In the genomic region with DNA sequence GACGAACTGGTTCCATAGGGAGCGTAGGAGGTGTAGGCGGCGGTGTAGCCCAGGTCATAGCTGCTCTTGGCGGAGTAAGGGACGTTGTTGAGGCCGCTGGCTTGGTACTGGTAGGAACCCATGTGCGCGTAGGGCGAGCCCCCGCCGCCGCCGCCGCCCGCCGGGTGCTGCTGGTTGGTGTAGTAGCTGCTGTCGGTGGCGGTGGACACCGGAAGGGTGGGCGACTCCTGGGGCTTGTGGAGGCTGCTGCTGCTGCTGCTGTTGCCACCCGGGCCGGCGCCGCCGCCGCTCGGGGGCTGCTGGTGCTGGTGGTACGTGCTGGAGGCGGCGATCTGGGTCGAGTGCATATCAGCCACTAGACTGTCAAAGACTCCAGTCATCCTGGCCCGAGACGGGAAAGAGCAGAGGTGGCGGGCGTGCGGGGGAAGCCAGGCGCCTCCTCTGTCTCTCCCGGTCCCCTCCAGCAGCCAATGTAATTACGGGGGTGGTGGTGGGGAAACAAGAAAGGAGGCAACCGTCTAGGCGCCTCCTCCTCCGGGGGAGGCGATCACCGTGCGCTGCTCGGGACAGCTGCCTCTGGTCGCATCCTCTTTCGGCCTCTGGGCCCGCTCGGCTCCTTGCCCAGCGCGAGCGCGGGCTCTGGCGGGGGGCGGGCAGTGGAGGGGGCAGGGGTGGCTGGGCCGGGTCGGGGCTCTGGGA, we compare ENCODE assay signal across 8 cellular contexts. TPM values are rescaled to one million over a fixed set of nuclear protein-coding genes. Genes with fewer than 3 reads are reported as not detected.
DNase-seq lines count a peak whose midpoint lies in the region; ATAC-seq and TF ChIP-seq lines count a peak whose summit lies in the region.

No MANE protein-coding gene starts in this region.

- no peak for TF ChIP-seq CTCF in Calu3 (IDR thresholded peaks at IDR 0.05; ENCODE audit: unreplicated experiment)
- TF ChIP-seq CTCF in PC-9 (conservative IDR thresholded peaks at IDR 0.05) = no peak
- no peak for TF ChIP-seq CTCF in MCF 10A (IDR thresholded peaks at IDR 0.05; ENCODE audit: unreplicated experiment)

- CTCF ChIA-PET in Calu3 (lab: Charles Lee) = interaction anchor here (0.6 to 1.2 kb wide), 4 partner anchors 14 to 398 kb away, joined by 3 to 5 read pairs (median 4); no protein-coding TSS in a partner anchor
- CTCF ChIA-PET in PC-9 (lab: Charles Lee) = interaction anchor here (0.6 to 2.6 kb wide), 8 partner anchors 20 to 650 kb away, joined by 3 to 10 read pairs (median 5); no protein-coding TSS in a partner anchor
- CTCF ChIA-PET in MCF 10A (lab: Yijun Ruan, JAX) = interaction anchor here (0.6 to 4.6 kb wide), 18 partner anchors 12 to 529 kb away, joined by 3 to 36 read pairs (median 3); no protein-coding TSS in a partner anchor

- H3K4me3 Mint-ChIP-seq in Calu3 (ENCODE audit: low read depth, unreplicated experiment) (peak overlapping the region; percentile 98), MCF 10A (ENCODE audit: unreplicated experiment) (peak overlapping the region; percentile 92)

- H3K4me1 ChIP-seq in PC-9 (replicated peaks; ENCODE audit: insufficient read depth) (peaks cover 38% of the 10 kb centered on the region), thymus (ENCODE audit: control insufficient read depth, insufficient read depth, low read length) (peaks cover 33% of the 10 kb centered on the region)

- BruUV-seq in Calu3 (replicated peaks; lab: Mats Ljungman, UMichigan) = no TSS peak
- BruUV-seq in PC-9 (replicated peaks; lab: Mats Ljungman, UMichigan) = no TSS peak
- no TSS peak for BruUV-seq in MCF 10A (replicated peaks; lab: Mats Ljungman, UMichigan)

- H3K36me3 Mint-ChIP-seq in Calu3 (ENCODE audit: insufficient read depth, unreplicated experiment) = peaks cover 24% of the 10 kb centered on the region
- no peaks in the 10 kb centered on the region for H3K36me3 Mint-ChIP-seq in MCF 10A (ENCODE audit: insufficient read depth, unreplicated experiment)

- WGBS in thymus = under 1% methylated on average over 59 of the region's 59 CpGs

- no peaks in the 10 kb centered on the region for H4K20me1 ChIP-seq in PC-9 (ENCODE audit: insufficient read depth)

- DNase-seq in Calu3 = peak; percentile 30
- DNase-seq in PC-9 = no peak
- DNase-seq in MCF 10A (ENCODE audit: unreplicated experiment) = peak; percentile 75
- no peak for DNase-seq in left colon
- no peak for DNase-seq in NCI-H774 (lab: John Stamatoyannopoulos, UW)

- peaks cover 65% of the 10 kb centered on the region for H3K27me3 Mint-ChIP-seq in Calu3 (ENCODE audit: unreplicated experiment)
- no peaks in the 10 kb centered on the region for H3K27me3 Mint-ChIP-seq in MCF 10A (ENCODE audit: insufficient read depth, unreplicated experiment)

- H3K27ac Mint-ChIP-seq in Calu3 (ENCODE audit: unreplicated experiment) = peak overlapping the region; percentile 83
- H3K27ac Mint-ChIP-seq in MCF 10A (ENCODE audit: low read depth, unreplicated experiment) = peak overlapping the region; percentile 88

- no peak overlapping the region for H3K27ac ChIP-seq in PC-9
- H3K27ac ChIP-seq in thymus (ENCODE audit: low read depth) = no peak overlapping the region

- ATAC-seq in GM19025 (IDR thresholded peaks at IDR 0.05; ENCODE audit: low read depth, unreplicated experiment) = peak; percentile 27
- ATAC-seq in HG03135 (IDR thresholded peaks at IDR 0.05; ENCODE audit: unreplicated experiment) = peak; percentile 40
- ATAC-seq in left colon = peak; percentile 38

- no peaks in the 10 kb centered on the region for H3K9me3 ChIP-seq in PC-9 (ENCODE audit: insufficient read depth, low read depth)
- H3K9me3 ChIP-seq in thymus (ENCODE audit: control insufficient read depth) = peaks cover 1% of the 10 kb centered on the region

- peak overlapping the region; percentile 97 for H2AFZ ChIP-seq in PC-9

- intact Hi-C loops in Calu3 (cut with micrococcal nuclease; ENCODE audit: unreplicated experiment) (loop anchor here (5.0 to 10.0 kb wide), 4 partner anchors 98 to 530 kb away; partner anchors contain the start of gene HAT1), PC-9 (cut with micrococcal nuclease; ENCODE audit: unreplicated experiment) (loop anchor here (1.0 to 10.0 kb wide), 8 partner anchors 103 to 1174 kb away; partner anchors contain the start of genes DCAF17, GORASP2, HAT1 and METAP1D), MCF 10A (cut with micrococcal nuclease) (loop anchor here (1.0 to 10.0 kb wide), 6 partner anchors 104 to 504 kb away; partner anchors contain the start of genes METAP1D and SLC25A12), left colon (cut with DNase I, micrococcal nuclease) (no loop called here)

- H3K9me2 ChIP-seq in PC-9 (ENCODE audit: insufficient read depth) = no peaks in the 10 kb centered on the region

- H3K79me2 ChIP-seq in PC-9 (ENCODE audit: low read depth) = no peaks in the 10 kb centered on the region

- no peaks in the 10 kb centered on the region for H3K9me3 Mint-ChIP-seq in Calu3 (ENCODE audit: low read depth, unreplicated experiment)
- no peaks in the 10 kb centered on the region for H3K9me3 Mint-ChIP-seq in MCF 10A (ENCODE audit: unreplicated experiment)

- H3K4me1 Mint-ChIP-seq in Calu3 (ENCODE audit: low read depth, unreplicated experiment) (peaks cover 39% of the 10 kb centered on the region), MCF 10A (ENCODE audit: insufficient read depth, unreplicated experiment) (peaks cover 16% of the 10 kb centered on the region)

- H3K36me3 ChIP-seq in PC-9 (ENCODE audit: low read depth) (no peaks in the 10 kb centered on the region), thymus (ENCODE audit: control insufficient read depth, insufficient read depth) (no peaks in the 10 kb centered on the region)

- peak overlapping the region; percentile 83 for H3K4me2 ChIP-seq in PC-9

- H3K27me3 ChIP-seq in PC-9 (ENCODE audit: insufficient read depth, low read depth) (no peaks in the 10 kb centered on the region), thymus (ENCODE audit: control insufficient read depth, insufficient read depth) (peaks cover 71% of the 10 kb centered on the region)

- POLR2A ChIA-PET in PC-9 (lab: Charles Lee; ENCODE audit: unreplicated experiment) = interaction anchor here (1.0 kb wide), 1 partner anchor 180 kb away, joined by 6 read pairs; the partner anchor contains the start of gene HAT1
- POLR2A ChIA-PET in MCF 10A (lab: Yijun Ruan, JAX) = interaction anchor here (0.6 to 4.1 kb wide), 25 partner anchors 11 to 443 kb away, joined by 3 to 35 read pairs (median 4); partner anchors contain the start of genes DLX1, DYNC1I2, HAT1 and METAP1D

- peak overlapping the region; percentile 73 for H3K4me3 ChIP-seq in PC-9
- peak overlapping the region; percentile 61 for H3K4me3 ChIP-seq in thymus (ENCODE audit: low read length)

- H3F3A ChIP-seq in PC-9 (ENCODE audit: insufficient read depth, low read depth) = peaks cover 38% of the 10 kb centered on the region

RNA-seq across cellular contexts. Expression of gene DLX2, which starts 0.4 kb away (rescaled TPM):
- not detected in 2 replicates for total RNA-seq in Calu3 (2022)
- total RNA-seq in PC-9 (2021) = 0.65 and 0.76 TPM in 2 replicates
- total RNA-seq in MCF 10A (2022) = 1.1 and 1.9 TPM in 2 replicates
- total RNA-seq in left colon = under 1 TPM in 1 of 2 donors, not detected in 1; 0.11 TPM
- polyA plus RNA-seq in thymus = 0.43 TPM

RNA-seq across cellular contexts. Expression of gene DLX1, which starts 17.0 kb away (rescaled TPM):
- total RNA-seq in Calu3 (2022) (not detected in 2 replicates), PC-9 (2021) (0.87 TPM in 1 of 2 replicates, not detected in the other), MCF 10A (2022) (0.77 and 0.81 TPM in 2 replicates), left colon (under 1 TPM in 1 of 2 donors, not detected in 1; 0.17 TPM)
- polyA plus RNA-seq in thymus = 0.23 TPM

Comparison
In these comparisons a context has a peak if more than half of its experiments do, and no peak if none do; other contexts are left out.
1. DNase-seq: peak in Calu3 (single experiment) and MCF 10A (single experiment); none in PC-9 (0 of 2), left colon (0 of 2) and NCI-H774 (single experiment).
2. intact Hi-C loops: an anchor here in Calu3 (5.0 to 10.0 kb wide), PC-9 (1.0 to 10.0 kb wide) and MCF 10A (1.0 to 10.0 kb wide); none called in left colon.
3. Peak in every context shown above with its lines, with median percentiles within 50 percentile points of each other: ATAC-seq.